In the genomic region with DNA sequence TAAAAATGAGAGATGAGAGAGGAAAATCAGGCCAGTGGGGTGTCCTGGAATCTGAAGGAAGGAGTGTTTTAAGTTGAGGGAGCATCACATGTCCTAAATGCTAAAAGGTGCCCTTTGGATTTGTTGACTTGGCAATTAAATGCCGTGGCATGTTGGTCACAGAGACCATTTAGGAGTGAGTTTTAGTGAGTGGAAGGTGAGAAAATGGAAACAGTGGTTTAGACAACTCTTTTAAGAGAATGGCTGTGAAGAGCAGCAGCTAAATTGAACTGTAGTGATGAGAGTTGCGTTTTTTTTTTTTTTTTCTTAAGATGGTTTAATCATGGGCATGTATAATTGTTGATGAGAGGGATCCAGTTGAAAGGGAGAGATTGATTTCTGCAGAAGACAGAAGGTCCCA, we compare ENCODE assay signal across 23 cellular contexts.
"Had no signal": no experiment of that assay in that cellular context is flagged by ENCODE, and none has a peak within 500 bp of the region (broad histone marks: within the 10 kb centered on the region; RNA-seq: fewer than 3 reads in every experiment).

No MANE protein-coding gene starts in this region.

- H3K27me3 ChIP-seq: gastrocnemius medialis, right atrium auricular region, sigmoid colon, stomach, thyroid gland, vagina had no signal

- H3K4me3 ChIP-seq: gastrocnemius medialis, lung, mucosa of descending colon, prostate gland, right atrium auricular region, sigmoid colon, stomach, thyroid gland, vagina had no signal

- H3K36me3 ChIP-seq: gastrocnemius medialis, prostate gland, right atrium auricular region, sigmoid colon, stomach, thyroid gland, vagina had no signal

- H3K4me1 ChIP-seq: gastrocnemius medialis, prostate gland, right atrium auricular region, sigmoid colon, stomach, thyroid gland, vagina had no signal

- ATAC-seq: gastrocnemius medialis; left lobe of liver; mucosa of descending colon; stimulated activated effector memory CD8-positive, alpha-beta T cell treated with anti-CD3 and anti-CD28 coated beads, Interleukin-12 subunit alpha, Interleukin-12 subunit beta, amount 100 ng/mL, for 72 hours had no signal

- H3K27ac ChIP-seq: gastrocnemius medialis, prostate gland, right atrium auricular region, sigmoid colon, stomach, thyroid gland, vagina had no signal

- H3K27ac Mint-ChIP-seq: mesothelial cell of epicardium, nephron progenitor cell had no signal

- H3K9me3 ChIP-seq: gastrocnemius medialis, mucosa of descending colon, prostate gland, right atrium auricular region, sigmoid colon, stomach, thyroid gland, vagina had no signal

- H3K4me1 Mint-ChIP-seq: mesothelial cell of epicardium had no signal

- DNase-seq: cortex of kidney; foreskin fibroblast; gastrocnemius medialis; head of caudate nucleus; kidney; mesenchymal stem cell; mucosa of descending colon; naive B cell; nephron progenitor cell; nucleus accumbens; sigmoid colon; stimulated activated CD4-positive, alpha-beta T cell treated with anti-CD3 and anti-CD28 coated beads, Interleukin-2, amount 100 ng/mL, for 24 hours; stimulated activated CD4-positive, alpha-beta T cell treated with anti-CD3 and anti-CD28 coated beads, Interleukin-4, amount 100 ng/mL, for 24 hours; stomach; thyroid gland; trophoblast cell had no signal

- H3K36me3 Mint-ChIP-seq: mesothelial cell of epicardium; stimulated activated effector memory CD8-positive, alpha-beta T cell treated with anti-CD3 and anti-CD28 coated beads, Interleukin-12 subunit alpha, Interleukin-12 subunit beta, amount 100 ng/mL, for 72 hours had no signal

- FAIRE-seq: kidney had no signal

- H3K4me3 Mint-ChIP-seq: mesothelial cell of epicardium; naive B cell; nephron progenitor cell; stimulated activated effector memory CD8-positive, alpha-beta T cell treated with anti-CD3 and anti-CD28 coated beads, Interleukin-12 subunit alpha, Interleukin-12 subunit beta, amount 100 ng/mL, for 72 hours had no signal

- H3K27me3 Mint-ChIP-seq: naive B cell had no signal
